ENCODE assay signal across 8 cellular contexts in genomic region chr16:78925071-78925714, GRCh38.
DNase-seq lines count a peak whose midpoint lies in the region; ATAC-seq and TF ChIP-seq lines count a peak whose summit lies in the region.

No MANE protein-coding gene starts in this region.

- WGBS in trophoblast cell (ENCODE audit: extremely low coverage, insufficient coverage, insufficient read length): no CpG with 5 or more reads among the region's 8 CpGs

- H4K91ac ChIP-seq in trophoblast cell (ENCODE audit: low read depth, low read length): no peak overlapping the region

- no peak overlapping the region for H3K4ac ChIP-seq in trophoblast cell (ENCODE audit: low read depth, low read length)

- H3K9ac ChIP-seq in trophoblast cell (ENCODE audit: low read length): no peak overlapping the region

- no peak overlapping the region for H3K18ac ChIP-seq in trophoblast cell (ENCODE audit: low read length)

- H3K9me3 ChIP-seq in Peyer's patch (peaks cover 0 to 5% (median 0%) of the 10 kb centered on the region in 4 donors), trophoblast cell (ENCODE audit: insufficient read depth, low read depth, low read length) (peaks cover 2% of the 10 kb centered on the region)

- DNase-seq in activated CD8-positive, alpha-beta memory T cell treated with anti-CD3 and anti-CD28 coated beads, Interleukin-2, amount 50 U/mL, for 4 hours: peak; percentile 16
- no peak for DNase-seq in activated CD8-positive, alpha-beta memory T cell treated with anti-CD3 and anti-CD28 coated beads, Interleukin-2, amount 50 U/mL, for 48 hours
- DNase-seq in Peyer's patch: peak in 1 of 3 donors; percentile 80
- no peak for DNase-seq in epithelial cell of proximal tubule (ENCODE audit: low read depth)
- DNase-seq in trophoblast cell: peak; percentile 18 to 54
- DNase-seq in central memory CD4-positive, alpha-beta T cell: no peak
- DNase-seq in stimulated activated naive CD4-positive, alpha-beta T cell treated with Interleukin-2 at 50 U/mL for 16 hours (lab: John Stamatoyannopoulos, UW): no peak

- H3K36me3 ChIP-seq in Peyer's patch: no peaks in the 10 kb centered on the region
- H3K36me3 ChIP-seq in trophoblast cell (ENCODE audit: control insufficient read depth in 1 of 2, insufficient read depth in 2 of 2, low read length in 2 of 2): no peaks in the 10 kb centered on the region

- H2BK5ac ChIP-seq in trophoblast cell (ENCODE audit: low read depth, low read length, poor library complexity): no peak overlapping the region

- no peaks in the 10 kb centered on the region for H3K27me3 ChIP-seq in Peyer's patch
- no peaks in the 10 kb centered on the region for H3K27me3 ChIP-seq in trophoblast cell (ENCODE audit: insufficient read depth, low read length)

- H2BK12ac ChIP-seq in trophoblast cell (ENCODE audit: low read length): no peak overlapping the region

- H3K4me3 ChIP-seq in Peyer's patch (no peak overlapping the region), epithelial cell of proximal tubule (ENCODE audit: low read depth, low read length) (no peak overlapping the region), trophoblast cell (ENCODE audit: low read depth, low read length) (no peak overlapping the region)

- H4K12ac ChIP-seq in trophoblast cell (ENCODE audit: low read depth, low read length): no peak overlapping the region

- TF ChIP-seq POLR2A in Peyer's patch (IDR thresholded peaks at IDR 0.05): no peak

- no peak overlapping the region for H2AFZ ChIP-seq in trophoblast cell (ENCODE audit: insufficient read depth, low read length, poor library complexity)

- H2AK5ac ChIP-seq in trophoblast cell (ENCODE audit: low read length): no peak overlapping the region

- H2BK120ac ChIP-seq in trophoblast cell (ENCODE audit: insufficient read depth, low read length, poor library complexity): no peak overlapping the region

- H3K4me2 ChIP-seq in trophoblast cell (ENCODE audit: low read length): no peak overlapping the region

- H3K79me2 ChIP-seq in trophoblast cell (ENCODE audit: control insufficient read depth, insufficient read depth, low read length, poor library complexity): no peaks in the 10 kb centered on the region

- H3K4me1 ChIP-seq in Peyer's patch (no peaks in the 10 kb centered on the region), trophoblast cell (ENCODE audit: control insufficient read depth in 1 of 2, insufficient read depth in 2 of 2, low read length in 2 of 2) (no peaks in the 10 kb centered on the region)

- no peak for ATAC-seq in HG03039 (IDR thresholded peaks at IDR 0.05; ENCODE audit: unreplicated experiment)

- peak in 4 of 6 experiments; percentile 55 to 71 (median 62) for TF ChIP-seq CTCF in Peyer's patch (IDR thresholded peaks at IDR 0.05)
- peak; percentile 60 for TF ChIP-seq CTCF in epithelial cell of proximal tubule (conservative IDR thresholded peaks at IDR 0.05; ENCODE audit: low read depth, low read length)

- H4K8ac ChIP-seq in trophoblast cell (ENCODE audit: low read depth, low read length): no peak overlapping the region

- no peak overlapping the region for H3K23ac ChIP-seq in trophoblast cell (ENCODE audit: low read length)

- H3K14ac ChIP-seq in trophoblast cell (ENCODE audit: low read length): no peak overlapping the region

- no peaks in the 10 kb centered on the region for H3K79me1 ChIP-seq in trophoblast cell (ENCODE audit: low read length)

- H3K27ac ChIP-seq in Peyer's patch: no peak overlapping the region
- no peak overlapping the region for H3K27ac ChIP-seq in trophoblast cell (ENCODE audit: low read depth, low read length)

Comparison
In these comparisons a context has a peak if more than half of its experiments do, and no peak if none do; other contexts are left out.
1. DNase-seq: peak in activated CD8-positive, alpha-beta memory T cell treated with anti-CD3 and anti-CD28 coated beads, Interleukin-2, amount 50 U/mL, for 4 hours (single experiment) and trophoblast cell (2 of 2); none in activated CD8-positive, alpha-beta memory T cell treated with anti-CD3 and anti-CD28 coated beads, Interleukin-2, amount 50 U/mL, for 48 hours (single experiment), epithelial cell of proximal tubule (single experiment), central memory CD4-positive, alpha-beta T cell (single experiment) and stimulated activated naive CD4-positive, alpha-beta T cell treated with Interleukin-2 at 50 U/mL for 16 hours (single experiment).